25 cellular contexts compared by ENCODE assay signal in the genomic region with DNA sequence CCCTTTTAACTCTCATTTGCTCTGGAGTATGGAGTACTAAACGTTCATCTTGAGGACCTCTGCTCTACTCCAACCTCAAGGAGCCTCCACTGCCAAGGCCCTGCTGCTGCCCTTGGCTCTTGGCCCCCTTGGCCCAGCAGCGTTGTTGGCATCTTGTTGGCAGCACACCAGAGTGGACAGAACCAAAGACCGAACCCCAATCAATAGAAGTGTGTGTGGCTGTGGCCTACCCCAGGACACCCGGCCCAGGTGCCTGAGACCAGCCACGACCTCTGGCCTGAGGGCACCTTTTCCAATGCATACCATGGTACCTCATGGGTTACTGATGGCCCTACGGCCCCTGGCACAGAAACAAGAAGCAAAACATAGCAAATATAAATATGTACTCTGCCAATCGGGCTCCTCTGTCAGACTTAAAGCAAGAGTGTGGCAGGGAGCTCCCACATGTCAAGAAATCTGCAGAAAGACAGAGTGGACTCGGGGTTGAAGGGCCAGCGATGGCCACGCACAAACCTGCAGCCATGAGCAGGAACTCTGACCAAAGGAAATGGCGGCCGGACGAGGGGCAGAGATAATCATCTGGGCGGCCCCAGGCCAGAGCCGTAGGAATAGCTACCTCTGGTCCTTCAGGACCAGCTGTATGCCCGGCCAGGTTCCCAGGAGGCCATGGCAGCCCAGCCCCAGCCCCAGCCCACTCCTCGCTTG. TPM values are rescaled to one million over a fixed set of nuclear protein-coding genes. Genes with fewer than 3 reads are reported as not detected.
DNase-seq lines count a peak whose midpoint lies in the region; ATAC-seq, FAIRE-seq and TF ChIP-seq lines count a peak whose summit lies in the region.
"Had no signal": no experiment of that assay in that cellular context is flagged by ENCODE, and none has a peak within 500 bp of the region (broad histone marks: within the 10 kb centered on the region; RNA-seq: fewer than 3 reads in every experiment).

No MANE protein-coding gene starts in this region.

- H3K36me3 ChIP-seq in duodenal mucosa (ENCODE audit: control insufficient read depth in 1 of 2, insufficient read depth in 2 of 2, low read length in 2 of 2) (peaks cover 0 to 22% of the 10 kb centered on the region in 2 donors), right lobe of liver (peaks cover 0 to 21% (median 0%) of the 10 kb centered on the region in 4 donors), small intestine (ENCODE audit: control insufficient read depth in 2 of 2, insufficient read depth in 2 of 2, low read length in 2 of 2) (no peaks in the 10 kb centered on the region)
- H3K36me3 ChIP-seq: BLaER1, MG63, SJSA1 had no signal

- H3K27me3 Mint-ChIP-seq in activated T-helper 17 cell treated with anti-CD3 and anti-CD28 coated beads, Interleukin-2, amount 50 U/mL, for 72 hours, result no peaks in the 10 kb centered on the region

- no peaks in the 10 kb centered on the region for H3K4me1 Mint-ChIP-seq in activated T-helper 17 cell treated with anti-CD3 and anti-CD28 coated beads, Interleukin-2, amount 50 U/mL, for 72 hours
- H3K4me1 Mint-ChIP-seq: CD4-positive, CD25-positive, alpha-beta regulatory T cell had no signal

- 26% methylated on average over 10 of the region's 17 CpGs for WGBS in right lobe of liver (ENCODE audit: insufficient coverage, low coverage, low lambda C conversion rate, missing lambda C conversion rate)
- WGBS in small intestine, 3 donors, result 35 to 76% (median 59%) methylated on average over 17 of the region's 17 CpGs

- no peak overlapping the region for H3K4me3 Mint-ChIP-seq in activated T-helper 17 cell treated with anti-CD3 and anti-CD28 coated beads, Interleukin-2, amount 50 U/mL, for 72 hours
- H3K4me3 Mint-ChIP-seq: CD4-positive, CD25-positive, alpha-beta regulatory T cell had no signal

- no peak overlapping the region for H3K27ac ChIP-seq in duodenal mucosa (ENCODE audit: low read depth, low read length)
- peak overlapping the region; percentile 16 to 99 (median 90) for H3K27ac ChIP-seq in right lobe of liver
- peak overlapping the region in 1 of 2 donors; percentile 41 for H3K27ac ChIP-seq in small intestine (ENCODE audit: low read depth in 1 of 2, low read length in 1 of 2)
- H3K27ac ChIP-seq: BLaER1, SJSA1 had no signal

- no peak for TF ChIP-seq POLR2A in right lobe of liver (IDR thresholded peaks at IDR 0.05)

- H3K9me3 ChIP-seq in duodenal mucosa (ENCODE audit: control insufficient read depth in 1 of 2, low read length in 2 of 2), result no peaks in the 10 kb centered on the region
- no peaks in the 10 kb centered on the region for H3K9me3 ChIP-seq in right lobe of liver
- H3K9me3 ChIP-seq in small intestine (ENCODE audit: control insufficient read depth, low read depth), result no peaks in the 10 kb centered on the region
- H3K9me3 ChIP-seq: BLaER1, MG63, SJSA1 had no signal

- intact Hi-C loops in right lobe of liver (cut with DNase I), result no loop called here

- peak overlapping the region; percentile 45 to 61 for H3K9ac ChIP-seq in duodenal mucosa (ENCODE audit: low read depth in 1 of 2, low read length in 2 of 2)
- H3K9ac ChIP-seq: BLaER1 had no signal

- no peaks in the 10 kb centered on the region for H3K36me3 Mint-ChIP-seq in activated T-helper 17 cell treated with anti-CD3 and anti-CD28 coated beads, Interleukin-2, amount 50 U/mL, for 72 hours (ENCODE audit: low read depth)
- H3K36me3 Mint-ChIP-seq: CD4-positive, CD25-positive, alpha-beta regulatory T cell had no signal

- no peak for FAIRE-seq in small intestine (lab: Jason Lieb, UNC)
- FAIRE-seq: A204.1, D721Med, H1 had no signal

- H3K27me3 ChIP-seq in duodenal mucosa (ENCODE audit: control insufficient read depth in 1 of 2, insufficient read depth in 2 of 2, low read length in 2 of 2) (no peaks in the 10 kb centered on the region), right lobe of liver (no peaks in the 10 kb centered on the region), small intestine (ENCODE audit: control insufficient read depth in 2 of 2, insufficient read depth in 2 of 2, low read length in 2 of 2) (no peaks in the 10 kb centered on the region)
- H3K27me3 ChIP-seq: BLaER1, MG63, SJSA1 had no signal

- no peak for ATAC-seq in right lobe of liver
- no peak for ATAC-seq in activated T-helper 17 cell treated with anti-CD3 and anti-CD28 coated beads, Interleukin-2, amount 50 U/mL, for 72 hours (replicated peaks)
- ATAC-seq: HCT116 had no signal

- no peaks in the 10 kb centered on the region for H3K9me3 Mint-ChIP-seq in activated T-helper 17 cell treated with anti-CD3 and anti-CD28 coated beads, Interleukin-2, amount 50 U/mL, for 72 hours

- H3K4me1 ChIP-seq in duodenal mucosa (ENCODE audit: control insufficient read depth in 1 of 2, insufficient read depth in 2 of 2, low read length in 2 of 2) (peaks cover 43 to 61% of the 10 kb centered on the region in 2 donors), right lobe of liver (peaks cover 0 to 49% (median 12%) of the 10 kb centered on the region in 4 donors), small intestine (ENCODE audit: control insufficient read depth in 2 of 2, insufficient read depth in 1 of 2, low read depth in 1 of 2, low read length in 1 of 2) (peaks cover 0 to 14% of the 10 kb centered on the region in 2 donors)
- H3K4me1 ChIP-seq: SJSA1 had no signal

- DNase-seq in GM03348 (ENCODE audit: low spot score) (peak; percentile 4), right lobe of liver (no peak), small intestine (peak; percentile 20), NCI-H82 treated with DMSO at 0.1 percent for 48 hours (lab: John Stamatoyannopoulos, UW; ENCODE audit: unreplicated experiment) (no peak), activated gamma-delta T cell (lab: John Stamatoyannopoulos, UW) (no peak)
- no peak for DNase-seq in stimulated activated naive CD4-positive, alpha-beta T cell (lab: John Stamatoyannopoulos, UW)
- DNase-seq: CD4-positive, CD25-positive, alpha-beta regulatory T cell; IMR-90; KG1; MG63; NCI-H1105 treated with DMSO at 0.1 percent for 48 hours; NCI-H2029 treated with DMSO at 0.1 percent for 48 hours; NCI-H446 treated with DMSO at 0.1 percent for 48 hours; NCI-H526; NCI-H82; Right ventricle myocardium superior; RPMI8226 had no signal

- H3K4me3 ChIP-seq in duodenal mucosa (ENCODE audit: low read depth in 1 of 2, low read length in 2 of 2) (peak overlapping the region; percentile 70 to 75), right lobe of liver (peak overlapping the region; percentile 54 to 73 (median 58)), small intestine (ENCODE audit: low read depth in 1 of 2, low read length in 2 of 2) (peak overlapping the region in 1 of 2 donors; percentile 73)
- H3K4me3 ChIP-seq: BLaER1, MG63, SJSA1 had no signal

- no peak for TF ChIP-seq CTCF in right lobe of liver (IDR thresholded peaks at IDR 0.05)

- H3K27ac Mint-ChIP-seq in activated T-helper 17 cell treated with anti-CD3 and anti-CD28 coated beads, Interleukin-2, amount 50 U/mL, for 72 hours, result no peak overlapping the region
- H3K27ac Mint-ChIP-seq: CD4-positive, CD25-positive, alpha-beta regulatory T cell had no signal

RNA-seq across cellular contexts. Expression of a gene that starts 2.9 kb away (rescaled TPM):
- total RNA-seq in right lobe of liver, result 10 to 100 TPM; 17.0 to 49.8 (median 21.1) TPM
- polyA plus RNA-seq in small intestine, result 100 to 1,000 TPM in 1 of 3 donors, 10 to 100 TPM in 2; 39.9 to 108 (median 42.7) TPM
- total RNA-seq in activated T-helper 17 cell treated with anti-CD3 and anti-CD28 coated beads, Interleukin-2, amount 50 U/mL, for 72 hours, result under 1 TPM in 1 of 2 donors, not detected in 1; 0.32 TPM
- total RNA-seq: IMR-90, SJSA1 had no signal

RNA-seq across cellular contexts. Expression of a gene that starts 35.5 kb away (rescaled TPM):
- total RNA-seq in right lobe of liver, result 10 to 100 TPM; 31.8 to 42.2 (median 36.5) TPM
- 100 to 1,000 TPM in 2 of 3 donors, 10 to 100 TPM in 1; 62.2 to 359 (median 336) TPM for polyA plus RNA-seq in small intestine
- 100 to 1,000 TPM in 1 of 2 donors, 10 to 100 TPM in 1; 80.2 to 110 TPM for total RNA-seq in activated T-helper 17 cell treated with anti-CD3 and anti-CD28 coated beads, Interleukin-2, amount 50 U/mL, for 72 hours

RNA-seq across cellular contexts. Expression of a gene that starts 43.8 kb away (rescaled TPM):
- 10 to 100 TPM; 32.5 to 91.1 (median 41.7) TPM for total RNA-seq in right lobe of liver
- polyA plus RNA-seq in small intestine, result 10 to 100 TPM; 64.8 to 83.9 (median 76.2) TPM
- total RNA-seq in activated T-helper 17 cell treated with anti-CD3 and anti-CD28 coated beads, Interleukin-2, amount 50 U/mL, for 72 hours, result 100 to 1,000 TPM in 1 of 2 donors, 10 to 100 TPM in 1; 78.2 to 103 TPM

RNA-seq across cellular contexts. Expression of a gene that starts 47.8 kb away (rescaled TPM):
- 10 to 100 TPM; 24.4 to 47.1 (median 42.5) TPM for total RNA-seq in right lobe of liver
- polyA plus RNA-seq in small intestine, result 10 to 100 TPM; 13.4 to 35.5 (median 15.7) TPM
- total RNA-seq in activated T-helper 17 cell treated with anti-CD3 and anti-CD28 coated beads, Interleukin-2, amount 50 U/mL, for 72 hours, result 100 to 1,000 TPM in 1 of 2 donors, 10 to 100 TPM in 1; 96.4 to 101 TPM

Comparison
In these comparisons a context has a peak if more than half of its experiments do, and no peak if none do; other contexts are left out.
1. DNase-seq: peak in GM03348 (single experiment) and small intestine (single experiment); none in right lobe of liver (0 of 3), NCI-H82 treated with DMSO at 0.1 percent for 48 hours (single experiment), stimulated activated naive CD4-positive, alpha-beta T cell (0 of 6) and activated gamma-delta T cell (single experiment).
2. RNA of a gene that starts 2.9 kb away (total RNA-seq): 17.0 to 49.8 TPM in right lobe of liver; 0.32 TPM in activated T-helper 17 cell treated with anti-CD3 and anti-CD28 coated beads, Interleukin-2, amount 50 U/mL, for 72 hours; every median in the first group is over 10 times any median in the second.